In genomic region chr11:3709977-3710376, GRCh38 we compare ENCODE assay signal across 1 cellular context.
TF ChIP-seq lines count a peak whose summit lies in the region.

No MANE protein-coding gene starts in this region.

TF ChIP-seq in HEK293T, 16 proteins besides CTCF, POLR2A, EP300 and RAD21 (continued from another document):
- TF ChIP-seq HDGF (IDR thresholded peaks at IDR 0.05; ENCODE audit: borderline replicate concordance): no peak
TF ChIP-seq in HEK293T: peak in this region for 0.
